ENCODE assay signal across 1 cellular context in the genomic region with DNA sequence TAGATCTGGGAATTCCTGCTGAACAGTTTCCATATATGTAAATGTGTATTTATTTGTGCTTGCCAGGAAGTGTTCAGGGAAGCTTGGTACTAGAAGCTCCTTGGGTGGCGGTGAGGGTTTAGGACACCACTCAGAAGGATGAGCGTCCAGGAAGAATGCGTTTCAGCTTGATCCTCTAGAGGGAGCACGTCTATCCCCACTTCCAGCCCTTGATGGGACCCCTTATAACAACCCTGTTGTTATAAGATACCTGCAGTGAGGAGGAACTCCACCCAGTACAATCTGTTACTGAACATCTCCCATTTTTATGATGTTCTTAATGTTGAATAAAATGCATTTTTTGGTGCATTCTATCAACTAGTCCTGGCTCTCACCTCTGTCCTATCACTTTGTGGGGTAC.
TF ChIP-seq lines count a peak whose summit lies in the region.

No MANE protein-coding gene starts in this region.

TF ChIP-seq in SK-N-SH, 30 proteins besides CTCF, POLR2A, EP300 and RAD21 (continued from another document):
- TF ChIP-seq, protein P1, sequence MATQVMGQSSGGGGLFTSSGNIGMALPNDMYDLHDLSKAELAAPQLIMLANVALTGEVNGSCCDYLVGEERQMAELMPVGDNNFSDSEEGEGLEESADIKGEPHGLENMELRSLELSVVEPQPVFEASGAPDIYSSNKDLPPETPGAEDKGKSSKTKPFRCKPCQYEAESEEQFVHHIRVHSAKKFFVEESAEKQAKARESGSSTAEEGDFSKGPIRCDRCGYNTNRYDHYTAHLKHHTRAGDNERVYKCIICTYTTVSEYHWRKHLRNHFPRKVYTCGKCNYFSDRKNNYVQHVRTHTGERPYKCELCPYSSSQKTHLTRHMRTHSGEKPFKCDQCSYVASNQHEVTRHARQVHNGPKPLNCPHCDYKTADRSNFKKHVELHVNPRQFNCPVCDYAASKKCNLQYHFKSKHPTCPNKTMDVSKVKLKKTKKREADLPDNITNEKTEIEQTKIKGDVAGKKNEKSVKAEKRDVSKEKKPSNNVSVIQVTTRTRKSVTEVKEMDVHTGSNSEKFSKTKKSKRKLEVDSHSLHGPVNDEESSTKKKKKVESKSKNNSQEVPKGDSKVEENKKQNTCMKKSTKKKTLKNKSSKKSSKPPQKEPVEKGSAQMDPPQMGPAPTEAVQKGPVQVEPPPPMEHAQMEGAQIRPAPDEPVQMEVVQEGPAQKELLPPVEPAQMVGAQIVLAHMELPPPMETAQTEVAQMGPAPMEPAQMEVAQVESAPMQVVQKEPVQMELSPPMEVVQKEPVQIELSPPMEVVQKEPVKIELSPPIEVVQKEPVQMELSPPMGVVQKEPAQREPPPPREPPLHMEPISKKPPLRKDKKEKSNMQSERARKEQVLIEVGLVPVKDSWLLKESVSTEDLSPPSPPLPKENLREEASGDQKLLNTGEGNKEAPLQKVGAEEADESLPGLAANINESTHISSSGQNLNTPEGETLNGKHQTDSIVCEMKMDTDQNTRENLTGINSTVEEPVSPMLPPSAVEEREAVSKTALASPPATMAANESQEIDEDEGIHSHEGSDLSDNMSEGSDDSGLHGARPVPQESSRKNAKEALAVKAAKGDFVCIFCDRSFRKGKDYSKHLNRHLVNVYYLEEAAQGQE (IDR thresholded peaks at IDR 0.05; ENCODE audit: low read depth, low read length): no peak
